ENCODE assay signal across 9 cellular contexts in genomic region chr7:2100278-2101205, GRCh38.
DNase-seq lines count a peak whose midpoint lies in the region; ATAC-seq, FAIRE-seq and TF ChIP-seq lines count a peak whose summit lies in the region.
"Had no signal": no experiment of that assay in that cellular context is flagged by ENCODE, and none has a peak within 500 bp of the region (broad histone marks: within the 10 kb centered on the region; RNA-seq: fewer than 3 reads in every experiment).

No MANE protein-coding gene starts in this region.

- no peaks in the 10 kb centered on the region for H3K27me3 Mint-ChIP-seq in brain

- H3K27ac ChIP-seq in sigmoid colon, result no peak overlapping the region

- intact Hi-C loops in sigmoid colon (cut with DNase I), result loop anchor here (10.0 kb wide), 1 partner anchor 254 kb away; the partner anchor contains the start of gene EIF3B

- H3K9me3 ChIP-seq in BE2C, result no peaks in the 10 kb centered on the region
- no peaks in the 10 kb centered on the region for H3K9me3 ChIP-seq in sigmoid colon

- no peaks in the 10 kb centered on the region for H3K27me3 ChIP-seq in BE2C
- no peaks in the 10 kb centered on the region for H3K27me3 ChIP-seq in sigmoid colon

- peak overlapping the region; percentile 18 to 95 (median 78) for H3K27ac Mint-ChIP-seq in brain

- H3K4me1 ChIP-seq in BE2C (peaks cover 31% of the 10 kb centered on the region), sigmoid colon (peaks cover 0 to 26% (median 25%) of the 10 kb centered on the region in 4 donors)

- DNase-seq in BE2C (peak; percentile 60), GM18507 (ENCODE audit: extremely low spot score, insufficient read length, low read depth) (peak; percentile 46), sigmoid colon (no peak), RCC 7860 (ENCODE audit: low spot score) (no peak), HuH-7.5 (ENCODE audit: low spot score) (no peak)

- WGBS in sigmoid colon, 2 donors, result 75 to 87% methylated on average over 31 of the region's 31 CpGs

- H3K36me3 Mint-ChIP-seq in brain, result no peaks in the 10 kb centered on the region

- peak; percentile 60 for ATAC-seq in HG03439 (IDR thresholded peaks at IDR 0.05; ENCODE audit: unreplicated experiment)
- no peak for ATAC-seq in HG02973 (IDR thresholded peaks at IDR 0.05; ENCODE audit: unreplicated experiment)

- peaks cover 91% of the 10 kb centered on the region for H3K4me1 Mint-ChIP-seq in brain

- no peaks in the 10 kb centered on the region for H3K36me3 ChIP-seq in BE2C
- H3K36me3 ChIP-seq in sigmoid colon, result no peaks in the 10 kb centered on the region

- no peaks in the 10 kb centered on the region for H3K9me3 Mint-ChIP-seq in brain

- FAIRE-seq in GM18507 (lab: Jason Lieb, UNC) (peak; percentile 85), RCC 7860 (lab: Jason Lieb, UNC) (no peak)
- FAIRE-seq: endothelial cell of umbilical vein had no signal

- TF ChIP-seq POLR2A in sigmoid colon (IDR thresholded peaks at IDR 0.05), result no peak

- TF ChIP-seq CTCF in BE2C (IDR thresholded peaks at IDR 0.05; ENCODE audit: low read depth, low read length) (peak; percentile 28), brain (conservative IDR thresholded peaks at IDR 0.05) (no peak), sigmoid colon (IDR thresholded peaks at IDR 0.05) (no peak)

- peak overlapping the region in 2 of 5 experiments; percentile 45 to 50 for H3K4me3 Mint-ChIP-seq in brain

- no peak for TF ChIP-seq EP300 in sigmoid colon (IDR thresholded peaks at IDR 0.05)

- H3K4me3 ChIP-seq in BE2C (ENCODE audit: low read depth, low read length), result no peak overlapping the region
- H3K4me3 ChIP-seq in sigmoid colon, result no peak overlapping the region

Comparison
In these comparisons a context has a peak if more than half of its experiments do, and no peak if none do; other contexts are left out.
1. DNase-seq: peak in BE2C (single experiment) and GM18507 (single experiment); none in sigmoid colon (single experiment), RCC 7860 (single experiment) and HuH-7.5 (single experiment).